In genomic region chr19:51904331-51905165, GRCh38 we compare ENCODE assay signal across 1 cellular context.
A peak's percentile ranks its signal among the peaks of the same experiment; 100 is the strongest.
TF ChIP-seq lines count a peak whose summit lies in the region.

Gene ZNF649, minus strand, starts transcription at chr19:51905017. Its CDS starts 4,910 bp downstream, at chr19:51900107.

TF ChIP-seq in HepG2, 621 proteins besides CTCF, POLR2A, EP300 and RAD21 (continued from another document and continues in another):
- TF ChIP-seq RFXAP (CRISPR knock-in tag; IDR thresholded peaks at IDR 0.05; ENCODE audit: borderline replicate concordance) = 0 out of 2 replicates have a peak, but pooled peaks have one; percentile 27
- no peak for TF ChIP-seq RBAK (CRISPR knock-in tag; IDR thresholded peaks at IDR 0.05)
- TF ChIP-seq ZNF33A (CRISPR knock-in tag; IDR thresholded peaks at IDR 0.05; ENCODE audit: borderline replicate concordance) = no peak
- TF ChIP-seq, protein P1, sequence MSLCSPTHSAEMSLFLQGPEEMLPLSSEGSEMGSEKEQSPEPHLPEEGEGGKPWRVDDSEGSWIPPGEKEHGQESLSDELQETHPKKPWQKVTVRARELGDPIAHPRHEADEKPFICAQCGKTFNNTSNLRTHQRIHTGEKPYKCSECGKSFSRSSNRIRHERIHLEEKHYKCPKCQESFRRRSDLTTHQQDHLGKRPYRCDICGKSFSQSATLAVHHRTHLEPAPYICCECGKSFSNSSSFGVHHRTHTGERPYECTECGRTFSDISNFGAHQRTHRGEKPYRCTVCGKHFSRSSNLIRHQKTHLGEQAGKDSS (CRISPR knock-in tag; IDR thresholded peaks at IDR 0.05; ENCODE audit: borderline replicate concordance, low read depth) = no peak
- TF ChIP-seq ZNF282 (IDR thresholded peaks at IDR 0.05; ENCODE audit: partially characterized antibody) = no peak
- no peak for TF ChIP-seq ZFP36L2 (CRISPR knock-in tag; IDR thresholded peaks at IDR 0.05)
- TF ChIP-seq FOXP1 (IDR thresholded peaks at IDR 0.05) = no peak
- TF ChIP-seq FOXP1 (CRISPR knock-in tag; IDR thresholded peaks at IDR 0.05) = no peak
- TF ChIP-seq, protein P2, sequence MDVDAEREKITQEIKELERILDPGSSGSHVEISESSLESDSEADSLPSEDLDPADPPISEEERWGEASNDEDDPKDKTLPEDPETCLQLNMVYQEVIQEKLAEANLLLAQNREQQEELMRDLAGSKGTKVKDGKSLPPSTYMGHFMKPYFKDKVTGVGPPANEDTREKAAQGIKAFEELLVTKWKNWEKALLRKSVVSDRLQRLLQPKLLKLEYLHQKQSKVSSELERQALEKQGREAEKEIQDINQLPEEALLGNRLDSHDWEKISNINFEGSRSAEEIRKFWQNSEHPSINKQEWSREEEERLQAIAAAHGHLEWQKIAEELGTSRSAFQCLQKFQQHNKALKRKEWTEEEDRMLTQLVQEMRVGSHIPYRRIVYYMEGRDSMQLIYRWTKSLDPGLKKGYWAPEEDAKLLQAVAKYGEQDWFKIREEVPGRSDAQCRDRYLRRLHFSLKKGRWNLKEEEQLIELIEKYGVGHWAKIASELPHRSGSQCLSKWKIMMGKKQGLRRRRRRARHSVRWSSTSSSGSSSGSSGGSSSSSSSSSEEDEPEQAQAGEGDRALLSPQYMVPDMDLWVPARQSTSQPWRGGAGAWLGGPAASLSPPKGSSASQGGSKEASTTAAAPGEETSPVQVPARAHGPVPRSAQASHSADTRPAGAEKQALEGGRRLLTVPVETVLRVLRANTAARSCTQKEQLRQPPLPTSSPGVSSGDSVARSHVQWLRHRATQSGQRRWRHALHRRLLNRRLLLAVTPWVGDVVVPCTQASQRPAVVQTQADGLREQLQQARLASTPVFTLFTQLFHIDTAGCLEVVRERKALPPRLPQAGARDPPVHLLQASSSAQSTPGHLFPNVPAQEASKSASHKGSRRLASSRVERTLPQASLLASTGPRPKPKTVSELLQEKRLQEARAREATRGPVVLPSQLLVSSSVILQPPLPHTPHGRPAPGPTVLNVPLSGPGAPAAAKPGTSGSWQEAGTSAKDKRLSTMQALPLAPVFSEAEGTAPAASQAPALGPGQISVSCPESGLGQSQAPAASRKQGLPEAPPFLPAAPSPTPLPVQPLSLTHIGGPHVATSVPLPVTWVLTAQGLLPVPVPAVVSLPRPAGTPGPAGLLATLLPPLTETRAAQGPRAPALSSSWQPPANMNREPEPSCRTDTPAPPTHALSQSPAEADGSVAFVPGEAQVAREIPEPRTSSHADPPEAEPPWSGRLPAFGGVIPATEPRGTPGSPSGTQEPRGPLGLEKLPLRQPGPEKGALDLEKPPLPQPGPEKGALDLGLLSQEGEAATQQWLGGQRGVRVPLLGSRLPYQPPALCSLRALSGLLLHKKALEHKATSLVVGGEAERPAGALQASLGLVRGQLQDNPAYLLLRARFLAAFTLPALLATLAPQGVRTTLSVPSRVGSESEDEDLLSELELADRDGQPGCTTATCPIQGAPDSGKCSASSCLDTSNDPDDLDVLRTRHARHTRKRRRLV (CRISPR knock-in tag; IDR thresholded peaks at IDR 0.05) = no peak
- peak; percentile 63 for TF ChIP-seq RBFOX2 (IDR thresholded peaks at IDR 0.05; ENCODE audit: low read depth, low read length)
- TF ChIP-seq, protein P3, sequence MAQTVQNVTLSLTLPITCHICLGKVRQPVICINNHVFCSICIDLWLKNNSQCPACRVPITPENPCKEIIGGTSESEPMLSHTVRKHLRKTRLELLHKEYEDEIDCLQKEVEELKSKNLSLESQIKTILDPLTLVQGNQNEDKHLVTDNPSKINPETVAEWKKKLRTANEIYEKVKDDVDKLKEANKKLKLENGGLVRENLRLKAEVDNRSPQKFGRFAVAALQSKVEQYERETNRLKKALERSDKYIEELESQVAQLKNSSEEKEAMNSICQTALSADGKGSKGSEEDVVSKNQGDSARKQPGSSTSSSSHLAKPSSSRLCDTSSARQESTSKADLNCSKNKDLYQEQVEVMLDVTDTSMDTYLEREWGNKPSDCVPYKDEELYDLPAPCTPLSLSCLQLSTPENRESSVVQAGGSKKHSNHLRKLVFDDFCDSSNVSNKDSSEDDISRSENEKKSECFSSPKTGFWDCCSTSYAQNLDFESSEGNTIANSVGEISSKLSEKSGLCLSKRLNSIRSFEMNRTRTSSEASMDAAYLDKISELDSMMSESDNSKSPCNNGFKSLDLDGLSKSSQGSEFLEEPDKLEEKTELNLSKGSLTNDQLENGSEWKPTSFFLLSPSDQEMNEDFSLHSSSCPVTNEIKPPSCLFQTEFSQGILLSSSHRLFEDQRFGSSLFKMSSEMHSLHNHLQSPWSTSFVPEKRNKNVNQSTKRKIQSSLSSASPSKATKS (CRISPR knock-in tag; IDR thresholded peaks at IDR 0.05) = no peak
- no peak for TF ChIP-seq ZNF33B (CRISPR knock-in tag; IDR thresholded peaks at IDR 0.05)
- no peak; the same call in 1 of the 2 replicates for TF ChIP-seq ARID3A (IDR thresholded peaks at IDR 0.05; ENCODE audit: low read depth, low read length)
- no peak for TF ChIP-seq ZNF576 (CRISPR knock-in tag; IDR thresholded peaks at IDR 0.05)
- peak; percentile 34 for TF ChIP-seq STAG1 (CRISPR knock-in tag; IDR thresholded peaks at IDR 0.05)
- peak; percentile 62; the same call in 1 of the 2 replicates for TF ChIP-seq ZNF670 (CRISPR knock-in tag; IDR thresholded peaks at IDR 0.05; ENCODE audit: borderline replicate concordance)
- no peak for TF ChIP-seq FIP1L1 (IDR thresholded peaks at IDR 0.05; ENCODE audit: borderline replicate concordance, insufficient read depth, low read depth, low read length)
- TF ChIP-seq ELF4 (CRISPR knock-in tag; IDR thresholded peaks at IDR 0.05; ENCODE audit: borderline replicate concordance) = no peak
- TF ChIP-seq, protein P4, sequence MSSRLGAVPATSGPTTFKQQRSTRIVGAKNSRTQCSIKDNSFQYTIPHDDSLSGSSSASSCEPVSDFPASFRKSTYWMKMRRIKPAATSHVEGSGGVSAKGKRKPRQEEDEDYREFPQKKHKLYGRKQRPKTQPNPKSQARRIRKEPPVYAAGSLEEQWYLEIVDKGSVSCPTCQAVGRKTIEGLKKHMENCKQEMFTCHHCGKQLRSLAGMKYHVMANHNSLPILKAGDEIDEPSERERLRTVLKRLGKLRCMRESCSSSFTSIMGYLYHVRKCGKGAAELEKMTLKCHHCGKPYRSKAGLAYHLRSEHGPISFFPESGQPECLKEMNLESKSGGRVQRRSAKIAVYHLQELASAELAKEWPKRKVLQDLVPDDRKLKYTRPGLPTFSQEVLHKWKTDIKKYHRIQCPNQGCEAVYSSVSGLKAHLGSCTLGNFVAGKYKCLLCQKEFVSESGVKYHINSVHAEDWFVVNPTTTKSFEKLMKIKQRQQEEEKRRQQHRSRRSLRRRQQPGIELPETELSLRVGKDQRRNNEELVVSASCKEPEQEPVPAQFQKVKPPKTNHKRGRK (CRISPR knock-in tag; IDR thresholded peaks at IDR 0.05) = no peak
- TF ChIP-seq, protein P5, sequence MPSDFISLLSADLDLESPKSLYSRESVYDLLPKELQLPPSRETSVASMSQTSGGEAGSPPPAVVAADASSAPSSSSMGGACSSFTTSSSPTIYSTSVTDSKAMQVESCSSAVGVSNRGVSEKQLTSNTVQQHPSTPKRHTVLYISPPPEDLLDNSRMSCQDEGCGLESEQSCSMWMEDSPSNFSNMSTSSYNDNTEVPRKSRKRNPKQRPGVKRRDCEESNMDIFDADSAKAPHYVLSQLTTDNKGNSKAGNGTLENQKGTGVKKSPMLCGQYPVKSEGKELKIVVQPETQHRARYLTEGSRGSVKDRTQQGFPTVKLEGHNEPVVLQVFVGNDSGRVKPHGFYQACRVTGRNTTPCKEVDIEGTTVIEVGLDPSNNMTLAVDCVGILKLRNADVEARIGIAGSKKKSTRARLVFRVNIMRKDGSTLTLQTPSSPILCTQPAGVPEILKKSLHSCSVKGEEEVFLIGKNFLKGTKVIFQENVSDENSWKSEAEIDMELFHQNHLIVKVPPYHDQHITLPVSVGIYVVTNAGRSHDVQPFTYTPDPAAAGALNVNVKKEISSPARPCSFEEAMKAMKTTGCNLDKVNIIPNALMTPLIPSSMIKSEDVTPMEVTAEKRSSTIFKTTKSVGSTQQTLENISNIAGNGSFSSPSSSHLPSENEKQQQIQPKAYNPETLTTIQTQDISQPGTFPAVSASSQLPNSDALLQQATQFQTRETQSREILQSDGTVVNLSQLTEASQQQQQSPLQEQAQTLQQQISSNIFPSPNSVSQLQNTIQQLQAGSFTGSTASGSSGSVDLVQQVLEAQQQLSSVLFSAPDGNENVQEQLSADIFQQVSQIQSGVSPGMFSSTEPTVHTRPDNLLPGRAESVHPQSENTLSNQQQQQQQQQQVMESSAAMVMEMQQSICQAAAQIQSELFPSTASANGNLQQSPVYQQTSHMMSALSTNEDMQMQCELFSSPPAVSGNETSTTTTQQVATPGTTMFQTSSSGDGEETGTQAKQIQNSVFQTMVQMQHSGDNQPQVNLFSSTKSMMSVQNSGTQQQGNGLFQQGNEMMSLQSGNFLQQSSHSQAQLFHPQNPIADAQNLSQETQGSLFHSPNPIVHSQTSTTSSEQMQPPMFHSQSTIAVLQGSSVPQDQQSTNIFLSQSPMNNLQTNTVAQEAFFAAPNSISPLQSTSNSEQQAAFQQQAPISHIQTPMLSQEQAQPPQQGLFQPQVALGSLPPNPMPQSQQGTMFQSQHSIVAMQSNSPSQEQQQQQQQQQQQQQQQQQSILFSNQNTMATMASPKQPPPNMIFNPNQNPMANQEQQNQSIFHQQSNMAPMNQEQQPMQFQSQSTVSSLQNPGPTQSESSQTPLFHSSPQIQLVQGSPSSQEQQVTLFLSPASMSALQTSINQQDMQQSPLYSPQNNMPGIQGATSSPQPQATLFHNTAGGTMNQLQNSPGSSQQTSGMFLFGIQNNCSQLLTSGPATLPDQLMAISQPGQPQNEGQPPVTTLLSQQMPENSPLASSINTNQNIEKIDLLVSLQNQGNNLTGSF (CRISPR knock-in tag; IDR thresholded peaks at IDR 0.05) = no peak
- TF ChIP-seq JARID2 (CRISPR knock-in tag; IDR thresholded peaks at IDR 0.05; ENCODE audit: insufficient replicate concordance) = no peak
- TF ChIP-seq MXI1 (IDR thresholded peaks at IDR 0.05; ENCODE audit: borderline replicate concordance, low read depth, low read length) = peak; percentile 67; the same call in 1 of the 3 replicates
- no peak for TF ChIP-seq NFE2 (CRISPR knock-in tag; IDR thresholded peaks at IDR 0.05)
- TF ChIP-seq ZNF687 (CRISPR knock-in tag; IDR thresholded peaks at IDR 0.05) = peak; percentile 74
- TF ChIP-seq BRCA1 (CRISPR knock-in tag; IDR thresholded peaks at IDR 0.05) = no peak
- TF ChIP-seq TBP (CRISPR knock-in tag; IDR thresholded peaks at IDR 0.05) = no peak
- TF ChIP-seq ZSCAN21 (CRISPR knock-in tag; IDR thresholded peaks at IDR 0.05; ENCODE audit: borderline replicate concordance) = no peak
- no peak for TF ChIP-seq FOXC1 (CRISPR knock-in tag; IDR thresholded peaks at IDR 0.05; ENCODE audit: borderline replicate concordance)
- TF ChIP-seq NFRKB (IDR thresholded peaks at IDR 0.05) = no peak
- TF ChIP-seq ATF7-NPFF (CRISPR knock-in tag; IDR thresholded peaks at IDR 0.05; ENCODE audit: low read depth) = peak; percentile 32; the same call in 1 of the 2 replicates
- 0 out of 2 replicates have a peak, but pooled peaks have one; percentile 41 for TF ChIP-seq MIXL1 (CRISPR knock-in tag; IDR thresholded peaks at IDR 0.05)
- no peak for TF ChIP-seq ZNF83 (CRISPR knock-in tag; IDR thresholded peaks at IDR 0.05; ENCODE audit: borderline replicate concordance)
- no peak for TF ChIP-seq ZNF468 (CRISPR knock-in tag; IDR thresholded peaks at IDR 0.05)
- TF ChIP-seq FOXK2 (IDR thresholded peaks at IDR 0.05) = no peak
